In the genomic region with DNA sequence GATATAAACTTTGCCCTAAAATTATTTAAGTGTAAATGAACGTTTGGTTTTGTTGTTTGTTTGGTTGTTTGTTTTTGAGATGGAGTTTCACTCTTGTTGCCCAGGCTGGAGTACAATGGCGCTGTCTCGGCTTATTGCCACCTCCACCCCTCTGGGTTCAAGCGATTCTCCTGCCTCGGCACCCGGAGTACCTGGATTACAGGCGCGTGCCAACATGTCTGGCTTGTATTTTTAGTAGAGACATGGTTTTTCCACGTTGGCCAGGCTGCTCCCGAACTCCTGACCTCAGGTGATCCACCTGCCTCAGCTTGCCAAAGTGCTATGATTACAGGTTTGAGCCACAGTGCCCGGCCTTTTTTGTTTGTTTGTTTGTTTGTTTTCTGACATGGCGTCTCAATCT, we compare ENCODE assay signal across 12 cellular contexts.
DNase-seq lines count a peak whose midpoint lies in the region; ATAC-seq and TF ChIP-seq lines count a peak whose summit lies in the region.
"Had no signal": no experiment of that assay in that cellular context is flagged by ENCODE, and none has a peak within 500 bp of the region (broad histone marks: within the 10 kb centered on the region; RNA-seq: fewer than 3 reads in every experiment).

No MANE protein-coding gene starts in this region.

- H3K4me1 ChIP-seq in left lung (peaks cover 0 to 35% of the 10 kb centered on the region in 2 donors), tibial artery (peaks cover 0 to 48% (median 20%) of the 10 kb centered on the region in 4 donors)

- CTCF ChIA-PET in activated naive CD4-positive, alpha-beta T cell treated with anti-CD3 and anti-CD28 coated beads for 36 hours (lab: Charles Lee) = interaction anchor here (1.0 to 5.1 kb wide), 3 partner anchors 20 to 73 kb away, joined by 3 to 38 read pairs (median 6); no protein-coding TSS in a partner anchor

- no peak for ATAC-seq in activated T-helper 17 cell treated with anti-CD3 and anti-CD28 coated beads, Interleukin-2, amount 50 U/mL, for 72 hours (replicated peaks)
- ATAC-seq in left lung (no peak), SK-N-SH treated with all-trans-retinoic acid at 6 μM for 48 hours (no peak)

- H3K4me3 ChIP-seq in left lung (no peak overlapping the region), tibial artery (no peak overlapping the region)
- H3K4me3 ChIP-seq: BLaER1 had no signal

- no peaks in the 10 kb centered on the region for H3K36me3 ChIP-seq in left lung
- no peaks in the 10 kb centered on the region for H3K36me3 ChIP-seq in tibial artery
- H3K36me3 ChIP-seq: BLaER1 had no signal

- H3K9me3 ChIP-seq in left lung (no peaks in the 10 kb centered on the region), tibial artery (no peaks in the 10 kb centered on the region)
- H3K9me3 ChIP-seq: BLaER1 had no signal

- H3K27ac ChIP-seq in left lung (peak overlapping the region; percentile 99 to 100), tibial artery (peak overlapping the region; percentile 98 to 99)

- H3K4me3 Mint-ChIP-seq in activated naive CD4-positive, alpha-beta T cell treated with anti-CD3 and anti-CD28 coated beads for 36 hours = peak overlapping the region; percentile 55
- H3K4me3 Mint-ChIP-seq in activated T-helper 17 cell treated with anti-CD3 and anti-CD28 coated beads, Interleukin-2, amount 50 U/mL, for 72 hours = peak overlapping the region; percentile 99
- no peak overlapping the region for H3K4me3 Mint-ChIP-seq in chondrocyte (ENCODE audit: unreplicated experiment)

- H3K36me3 Mint-ChIP-seq in activated naive CD4-positive, alpha-beta T cell treated with anti-CD3 and anti-CD28 coated beads for 36 hours (ENCODE audit: low read depth) = peaks cover 6% of the 10 kb centered on the region
- H3K36me3 Mint-ChIP-seq in activated T-helper 17 cell treated with anti-CD3 and anti-CD28 coated beads, Interleukin-2, amount 50 U/mL, for 72 hours (ENCODE audit: low read depth) = peaks cover 18% of the 10 kb centered on the region
- H3K36me3 Mint-ChIP-seq in chondrocyte (ENCODE audit: low read depth) = no peaks in the 10 kb centered on the region

- peak overlapping the region; percentile 99 for H3K27ac Mint-ChIP-seq in activated naive CD4-positive, alpha-beta T cell treated with anti-CD3 and anti-CD28 coated beads for 36 hours
- peak overlapping the region; percentile 100 for H3K27ac Mint-ChIP-seq in activated T-helper 17 cell treated with anti-CD3 and anti-CD28 coated beads, Interleukin-2, amount 50 U/mL, for 72 hours
- no peak overlapping the region for H3K27ac Mint-ChIP-seq in chondrocyte (ENCODE audit: unreplicated experiment)

- H3K4me1 Mint-ChIP-seq in activated naive CD4-positive, alpha-beta T cell treated with anti-CD3 and anti-CD28 coated beads for 36 hours (ENCODE audit: low read depth) = peaks cover 50% of the 10 kb centered on the region
- H3K4me1 Mint-ChIP-seq in activated T-helper 17 cell treated with anti-CD3 and anti-CD28 coated beads, Interleukin-2, amount 50 U/mL, for 72 hours = peaks cover 19% of the 10 kb centered on the region
- H3K4me1 Mint-ChIP-seq in chondrocyte (ENCODE audit: low read depth) = peaks cover 39% of the 10 kb centered on the region

- no peaks in the 10 kb centered on the region for H3K27me3 Mint-ChIP-seq in activated naive CD4-positive, alpha-beta T cell treated with anti-CD3 and anti-CD28 coated beads for 36 hours (ENCODE audit: low read depth)
- H3K27me3 Mint-ChIP-seq in activated T-helper 17 cell treated with anti-CD3 and anti-CD28 coated beads, Interleukin-2, amount 50 U/mL, for 72 hours = no peaks in the 10 kb centered on the region
- H3K27me3 Mint-ChIP-seq in chondrocyte (ENCODE audit: low read depth) = no peaks in the 10 kb centered on the region

- H3K9me3 Mint-ChIP-seq in activated naive CD4-positive, alpha-beta T cell treated with anti-CD3 and anti-CD28 coated beads for 36 hours = no peaks in the 10 kb centered on the region
- no peaks in the 10 kb centered on the region for H3K9me3 Mint-ChIP-seq in activated T-helper 17 cell treated with anti-CD3 and anti-CD28 coated beads, Interleukin-2, amount 50 U/mL, for 72 hours
- H3K9me3 Mint-ChIP-seq in chondrocyte (ENCODE audit: low read depth) = no peaks in the 10 kb centered on the region

- DNase-seq in activated naive CD4-positive, alpha-beta T cell treated with anti-CD3 and anti-CD28 coated beads for 36 hours = no peak
- DNase-seq in activated naive CD4-positive, alpha-beta T cell (lab: John Stamatoyannopoulos, UW) = no peak
- DNase-seq in left lung = peak in 1 of 2 donors; percentile 30
- DNase-seq in tibial artery = no peak
- DNase-seq in chondrocyte (ENCODE audit: low spot score) = no peak
- no peak for DNase-seq in HT-29 (ENCODE audit: low spot score)
- DNase-seq: activated CD4-positive, alpha-beta T cell treated with anti-CD3 and anti-CD28 coated beads, Interleukin-2, amount 50 U/mL, for 1 hour; cerebellar nuclear complex; MV-4-11 had no signal

- H3K27me3 ChIP-seq in left lung = no peaks in the 10 kb centered on the region
- no peaks in the 10 kb centered on the region for H3K27me3 ChIP-seq in tibial artery
- H3K27me3 ChIP-seq: BLaER1 had no signal

- intact Hi-C loops in activated naive CD4-positive, alpha-beta T cell treated with anti-CD3 and anti-CD28 coated beads for 36 hours (cut with micrococcal nuclease) = no loop called here
- intact Hi-C loops in left lung (cut with DNase I) (loop anchor here in 1 of 2 donors (5.0 kb wide), 1 partner anchor 75 kb away; no protein-coding TSS in a partner anchor), tibial artery (cut with DNase I; ENCODE audit: low total_unique reads) (no loop called here)

- no peak for TF ChIP-seq CTCF in left lung (IDR thresholded peaks at IDR 0.05)
- no peak for TF ChIP-seq CTCF in tibial artery (IDR thresholded peaks at IDR 0.05)
- TF ChIP-seq CTCF in chondrocyte (IDR thresholded peaks at IDR 0.05) = no peak

TF ChIP-seq in SK-N-SH treated with all-trans-retinoic acid at 6 μM for 48 hours, 23 proteins besides CTCF, POLR2A, EP300 and RAD21:
- TF ChIP-seq ZNF8 (CRISPR knock-in tag; IDR thresholded peaks at IDR 0.05) (no peak), GLIS3 (CRISPR knock-in tag; IDR thresholded peaks at IDR 0.05) (no peak), ZNF70 (CRISPR knock-in tag; IDR thresholded peaks at IDR 0.05) (no peak), ISL1 (CRISPR knock-in tag; IDR thresholded peaks at IDR 0.05) (no peak), ESRRG (CRISPR knock-in tag; IDR thresholded peaks at IDR 0.05) (no peak), TOX (CRISPR knock-in tag; IDR thresholded peaks at IDR 0.05; ENCODE audit: borderline replicate concordance) (no peak), ZFP3 (CRISPR knock-in tag; IDR thresholded peaks at IDR 0.05) (no peak)
- TF ChIP-seq, protein P1, sequence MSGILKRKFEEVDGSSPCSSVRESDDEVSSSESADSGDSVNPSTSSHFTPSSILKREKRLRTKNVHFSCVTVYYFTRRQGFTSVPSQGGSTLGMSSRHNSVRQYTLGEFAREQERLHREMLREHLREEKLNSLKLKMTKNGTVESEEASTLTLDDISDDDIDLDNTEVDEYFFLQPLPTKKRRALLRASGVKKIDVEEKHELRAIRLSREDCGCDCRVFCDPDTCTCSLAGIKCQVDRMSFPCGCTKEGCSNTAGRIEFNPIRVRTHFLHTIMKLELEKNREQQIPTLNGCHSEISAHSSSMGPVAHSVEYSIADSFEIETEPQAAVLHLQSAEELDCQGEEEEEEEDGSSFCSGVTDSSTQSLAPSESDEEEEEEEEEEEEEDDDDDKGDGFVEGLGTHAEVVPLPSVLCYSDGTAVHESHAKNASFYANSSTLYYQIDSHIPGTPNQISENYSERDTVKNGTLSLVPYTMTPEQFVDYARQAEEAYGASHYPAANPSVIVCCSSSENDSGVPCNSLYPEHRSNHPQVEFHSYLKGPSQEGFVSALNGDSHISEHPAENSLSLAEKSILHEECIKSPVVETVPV (CRISPR knock-in tag; IDR thresholded peaks at IDR 0.05) = no peak
